18 cellular contexts compared by ENCODE assay signal in the genomic region with DNA sequence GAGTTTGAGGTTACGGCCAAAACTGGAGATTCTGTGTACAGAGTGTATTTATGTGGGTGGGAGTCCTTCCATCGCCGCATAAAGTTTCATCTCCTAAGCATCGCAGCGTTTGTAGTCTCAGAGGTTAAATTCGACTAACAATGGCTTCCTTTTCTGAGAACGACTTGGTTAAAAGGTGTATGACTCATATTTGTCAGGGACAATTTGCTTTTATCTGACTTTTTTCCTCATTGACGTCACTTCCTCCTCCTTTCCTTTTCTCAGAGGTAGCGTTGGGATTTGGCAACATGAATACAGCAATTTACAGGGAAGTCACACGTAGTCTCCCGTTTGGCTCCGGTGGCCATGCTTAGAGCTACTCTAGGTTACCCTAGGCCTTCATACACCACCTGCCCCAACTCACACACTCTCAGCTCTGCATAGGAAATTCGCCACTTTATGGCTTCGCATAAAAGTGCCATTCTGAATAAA. TPM values are rescaled to one million over a fixed set of nuclear protein-coding genes. Genes with fewer than 3 reads are reported as not detected.
A peak's percentile ranks its signal among the peaks of the same experiment; 100 is the strongest.
DNase-seq lines count a peak whose midpoint lies in the region; ATAC-seq and TF ChIP-seq lines count a peak whose summit lies in the region.
"Had no signal": no experiment of that assay in that cellular context is flagged by ENCODE, and none has a peak within 500 bp of the region (broad histone marks: within the 10 kb centered on the region; RNA-seq: fewer than 3 reads in every experiment).

No MANE protein-coding gene starts in this region.

- TF ChIP-seq CTCF in A673 (conservative IDR thresholded peaks at IDR 0.05; ENCODE audit: low read depth, low read length) (no peak), cardiac fibroblast (IDR thresholded peaks at IDR 0.05; ENCODE audit: low read depth, low read length) (no peak)

- H3K27ac Mint-ChIP-seq in T-helper 17 cell, result no peak overlapping the region
- H3K27ac Mint-ChIP-seq: activated naive CD8-positive, alpha-beta T cell; CD8-positive, alpha-beta memory T cell had no signal

- ATAC-seq in T-helper 17 cell, result no peak

- H3K4me3 ChIP-seq in A673 (ENCODE audit: low read depth, low read length, poor library complexity, severe bottlenecking) (no peak overlapping the region), cardiac fibroblast (replicated peaks in 1 of 2; ENCODE audit: low read depth in 2 of 2, low read length in 2 of 2) (no peak overlapping the region), mesodermal cell (ENCODE audit: extremely low read depth, insufficient read depth, low read length, poor library complexity, severe bottlenecking) (no peak overlapping the region)
- H3K4me3 ChIP-seq: right atrium auricular region, tibial nerve had no signal

- peak; percentile 32 for DNase-seq in A673 (ENCODE audit: low spot score)
- peak; percentile 22 for DNase-seq in HT-29 (ENCODE audit: low spot score)
- DNase-seq in cardiac fibroblast (ENCODE audit: low read depth in 2 of 2), result peak; percentile 73
- DNase-seq in T-helper 17 cell, result no peak
- DNase-seq in Ammon's horn (ENCODE audit: low spot score), result no peak
- no peak for DNase-seq in activated CD4-positive, alpha-beta T cell treated with anti-CD3 and anti-CD28 coated beads for 1 hour
- no peak for DNase-seq in anterior cingulate cortex (lab: John Stamatoyannopoulos, UW)
- DNase-seq: activated CD4-positive, alpha-beta T cell treated with anti-CD3 and anti-CD28 coated beads, Interleukin-2, amount 50 U/mL, for 4 hours; CD8-positive, alpha-beta memory T cell; foreskin fibroblast; NCI-H1694 treated with DMSO at 0.1 percent for 48 hours; NCI-H446; nucleus accumbens; stimulated activated naive CD4-positive, alpha-beta T cell had no signal

- H3K4me1 Mint-ChIP-seq in T-helper 17 cell, result peaks cover 2% of the 10 kb centered on the region

- POLR2A ChIA-PET in A673 (lab: Charles Lee; ENCODE audit: low non-redundant PET), result no interaction called here

- H3K36me3 Mint-ChIP-seq in T-helper 17 cell (ENCODE audit: low read depth), result peaks cover 3% of the 10 kb centered on the region
- H3K36me3 Mint-ChIP-seq: activated naive CD8-positive, alpha-beta T cell; CD8-positive, alpha-beta memory T cell had no signal

- no peaks in the 10 kb centered on the region for H3K36me3 ChIP-seq in A673 (ENCODE audit: insufficient read depth, low read length, poor library complexity, severe bottlenecking)
- H3K36me3 ChIP-seq in mesodermal cell (ENCODE audit: control insufficient read depth, insufficient read depth, low read length), result no peaks in the 10 kb centered on the region
- H3K36me3 ChIP-seq: right atrium auricular region, tibial nerve had no signal

- H3K4me3 Mint-ChIP-seq in T-helper 17 cell, result no peak overlapping the region
- H3K4me3 Mint-ChIP-seq: activated naive CD8-positive, alpha-beta T cell; CD8-positive, alpha-beta memory T cell had no signal

- no TSS peak for BruUV-seq in A673 (replicated peaks; lab: Mats Ljungman, UMichigan)

- CTCF ChIA-PET in A673 (lab: Charles Lee), result no interaction called here

- H3K27ac ChIP-seq in A673 (ENCODE audit: low read depth, low read length, poor library complexity, severe bottlenecking) (no peak overlapping the region), mesodermal cell (ENCODE audit: low read depth, low read length, severe bottlenecking) (peak overlapping the region; percentile 34)
- H3K27ac ChIP-seq: right atrium auricular region, tibial nerve had no signal

- H3K27me3 ChIP-seq in A673 (replicated peaks; ENCODE audit: insufficient read depth, low read depth, low read length, poor library complexity), result no peaks in the 10 kb centered on the region
- H3K27me3 ChIP-seq: right atrium auricular region, tibial nerve had no signal

- H3K9me3 ChIP-seq in A673 (ENCODE audit: low read depth, low read length, poor library complexity, severe bottlenecking) (no peaks in the 10 kb centered on the region), mesodermal cell (ENCODE audit: control insufficient read depth, low read length) (no peaks in the 10 kb centered on the region), T-helper 17 cell (ENCODE audit: control insufficient read depth, low read length, poor library complexity, severe bottlenecking) (no peaks in the 10 kb centered on the region)
- H3K9me3 ChIP-seq: right atrium auricular region, tibial nerve had no signal

- intact Hi-C loops in A673 (cut with micrococcal nuclease; ENCODE audit: unreplicated experiment), result no loop called here

- peaks cover 10% of the 10 kb centered on the region for H3K27me3 Mint-ChIP-seq in T-helper 17 cell
- H3K27me3 Mint-ChIP-seq: activated naive CD8-positive, alpha-beta T cell had no signal

- H3K4me1 ChIP-seq in A673 (ENCODE audit: insufficient read depth, low read length, poor library complexity, severe bottlenecking) (no peaks in the 10 kb centered on the region), mesodermal cell (ENCODE audit: control insufficient read depth, insufficient read depth, low read length, poor library complexity, severe bottlenecking) (peaks cover 17% of the 10 kb centered on the region)
- H3K4me1 ChIP-seq: right atrium auricular region, tibial nerve had no signal

- WGBS in mesodermal cell (ENCODE audit: insufficient coverage in 2 of 2), 2 experiments, result 83 to 87% methylated on average over 10 to 11 of the region's 14 CpGs

RNA-seq across cellular contexts. Expression of gene TCF7L2, which starts 37.6 kb away (rescaled TPM):
- total RNA-seq in A673 (2021) (16.8 and 20.9 TPM in 2 replicates), T-helper 17 cell (1 to 10 TPM; 3.1 to 3.9 TPM)
- 13.8 and 16.5 TPM in 2 replicates for total RNA-seq in HT-29 (2014; rRNA removed; shearing (Covaris generic))
- 26.1 TPM for polyA plus RNA-seq in mesodermal cell (2013, experiment 1 of 2)
- polyA plus RNA-seq in mesodermal cell (2013, experiment 2 of 2), result 21.6 TPM

Comparison
In these comparisons a context has a peak if more than half of its experiments do, and no peak if none do; other contexts are left out.
1. DNase-seq: peak in A673 (single experiment), HT-29 (single experiment) and cardiac fibroblast (2 of 2); none in T-helper 17 cell (0 of 3), Ammon's horn (single experiment), activated CD4-positive, alpha-beta T cell treated with anti-CD3 and anti-CD28 coated beads for 1 hour (single experiment) and anterior cingulate cortex (0 of 58).